In genomic region chr2:47422560-47422959, GRCh38 we compare ENCODE assay signal across 18 cellular contexts. TPM values are rescaled to one million over a fixed set of nuclear protein-coding genes. Genes with fewer than 3 reads are reported as not detected.
DNase-seq lines count a peak whose midpoint lies in the region; ATAC-seq and TF ChIP-seq lines count a peak whose summit lies in the region.
"Had no signal": no experiment of that assay in that cellular context is flagged by ENCODE, and none has a peak within 500 bp of the region (broad histone marks: within the 10 kb centered on the region; RNA-seq: fewer than 3 reads in every experiment).

No MANE protein-coding gene starts in this region.

- H3K9ac ChIP-seq in mesenchymal stem cell (ENCODE audit: low read length) = peak overlapping the region; percentile 58
- H3K9ac ChIP-seq: parathyroid adenoma had no signal

- H2BK5ac ChIP-seq in mesenchymal stem cell (ENCODE audit: low read depth, low read length, poor library complexity, severe bottlenecking) = no peak overlapping the region

- POLR2A ChIA-PET in Panc1 (lab: Charles Lee) = interaction anchor here (0.7 kb wide), 1 partner anchor 21 kb away, joined by 4 read pairs; no protein-coding TSS in a partner anchor

- no peak overlapping the region for H4K91ac ChIP-seq in mesenchymal stem cell (ENCODE audit: low read length)

- no peak overlapping the region for H2BK15ac ChIP-seq in mesenchymal stem cell (ENCODE audit: low read depth, poor library complexity, severe bottlenecking)

- CTCF ChIA-PET in Panc1 (lab: Charles Lee) = interaction anchor here (0.6 kb wide), 3 partner anchors 34 to 345 kb away, joined by 3 to 4 read pairs (median 3); no protein-coding TSS in a partner anchor

- H3K4ac ChIP-seq in mesenchymal stem cell (ENCODE audit: low read depth in 1 of 2, low read length in 2 of 2) = no peak overlapping the region

- H2AFZ ChIP-seq in mesenchymal stem cell (ENCODE audit: low read depth, low read length) = no peak overlapping the region
- H2AFZ ChIP-seq: parathyroid adenoma had no signal

- H3K27me3 ChIP-seq in Panc1 (ENCODE audit: control insufficient read depth, insufficient read depth, low read length) (no peaks in the 10 kb centered on the region), mesenchymal stem cell (ENCODE audit: control insufficient read depth in 1 of 2, insufficient read depth in 1 of 2, low read length in 2 of 2) (no peaks in the 10 kb centered on the region)
- H3K27me3 ChIP-seq: heart left ventricle, vagina had no signal

- TF ChIP-seq POLR2A in lower leg skin (IDR thresholded peaks at IDR 0.05) = no peak

- no peak for TF ChIP-seq CTCF in Panc1 (IDR thresholded peaks at IDR 0.05)
- no peak for TF ChIP-seq CTCF in choroid plexus epithelial cell (conservative IDR thresholded peaks at IDR 0.05; ENCODE audit: low read depth, low read length)
- no peak for TF ChIP-seq CTCF in lower leg skin (IDR thresholded peaks at IDR 0.05)

- peaks cover 5% of the 10 kb centered on the region; the same call in 1 of the 2 replicates for H3K36me3 ChIP-seq in Panc1 (ENCODE audit: control insufficient read depth, insufficient read depth, low read length)
- peaks cover 0 to 26% of the 10 kb centered on the region in 2 experiments for H3K36me3 ChIP-seq in mesenchymal stem cell (ENCODE audit: control insufficient read depth in 1 of 2, insufficient read depth in 2 of 2, low read depth in 1 of 2, low read length in 2 of 2)
- H3K36me3 ChIP-seq: vagina had no signal

- H3K23ac ChIP-seq in mesenchymal stem cell (ENCODE audit: low read length in 2 of 2) = no peak overlapping the region

- DNase-seq in EL (peak; percentile 86), Panc1 (ENCODE audit: low read depth, low spot score) (no peak), choroid plexus epithelial cell (ENCODE audit: low read depth) (peak; percentile 35), mesenchymal stem cell (peak; percentile 22), AML-193 (lab: John Stamatoyannopoulos, UW) (no peak), lower leg skin (ENCODE audit: low spot score in 2 of 2) (no peak), posterior cingulate gyrus (no peak)
- DNase-seq: activated CD8-positive, alpha-beta memory T cell treated with anti-CD3 and anti-CD28 coated beads, Interleukin-2, amount 50 U/mL, for 48 hours; activated naive CD4-positive, alpha-beta T cell treated with anti-CD3 and anti-CD28 coated beads, Interleukin-2, amount 50 U/mL, for 16 hours; heart left ventricle; KG1; left colon; NCI-H1436; NCI-H510A; T-helper 17 cell had no signal

- H3K27ac ChIP-seq in Panc1 (ENCODE audit: low read length) (no peak overlapping the region; the same call in 1 of the 2 replicates), mesenchymal stem cell (ENCODE audit: low read length, poor library complexity, severe bottlenecking) (no peak overlapping the region)
- H3K27ac ChIP-seq: heart left ventricle, parathyroid adenoma, vagina had no signal

- whole genome bisulfite sequencing in mesenchymal stem cell = 0% methylated on average over 1 of the region's 2 CpGs
- WGBS in lower leg skin, 2 donors = 73 to 75% methylated on average over 2 of the region's 2 CpGs

- no peak overlapping the region for H3K14ac ChIP-seq in mesenchymal stem cell (ENCODE audit: low read length in 2 of 2)

- H3K4me2 ChIP-seq in mesenchymal stem cell (ENCODE audit: low read length, poor library complexity, severe bottlenecking) = no peak overlapping the region

- no peak overlapping the region for H3K18ac ChIP-seq in mesenchymal stem cell (ENCODE audit: low read depth in 1 of 2, low read length in 2 of 2)

- H2BK120ac ChIP-seq in mesenchymal stem cell (ENCODE audit: low read depth, low read length) = no peak overlapping the region

- H2BK12ac ChIP-seq in mesenchymal stem cell (ENCODE audit: low read length in 2 of 2) = no peak overlapping the region

- no peak overlapping the region for H4K8ac ChIP-seq in mesenchymal stem cell (ENCODE audit: low read length)

- in situ Hi-C loops in Panc1 (cut with HindIII; ENCODE audit: low pct_unique_long_range_greater_than_20kb, low sequenced_read_pairs) = no loop called here

- H3K79me1 ChIP-seq in mesenchymal stem cell (replicated peaks; ENCODE audit: low read length, poor library complexity, severe bottlenecking) = peaks cover 14% of the 10 kb centered on the region

- H2AK5ac ChIP-seq in mesenchymal stem cell (ENCODE audit: low read length, severe bottlenecking) = no peak overlapping the region

- H3K4me3 ChIP-seq in Panc1 (ENCODE audit: low read depth in 2 of 2, low read length in 2 of 2) = no peak overlapping the region
- no peak overlapping the region for H3K4me3 ChIP-seq in choroid plexus epithelial cell (ENCODE audit: low read depth, low read length)
- H3K4me3 ChIP-seq in mesenchymal stem cell (ENCODE audit: insufficient read depth in 1 of 2, low read depth in 1 of 2, low read length in 2 of 2) = no peak overlapping the region
- no peak overlapping the region for H3K4me3 ChIP-seq in lower leg skin (ENCODE audit: low read depth, poor library complexity, severe bottlenecking)
- H3K4me3 ChIP-seq: heart left ventricle, vagina had no signal

- intact Hi-C loops in Panc1 (cut with micrococcal nuclease; ENCODE audit: unreplicated experiment) = no loop called here
- intact Hi-C loops in lower leg skin (cut with DNase I; ENCODE audit: low total_unique reads) = no loop called here
- intact Hi-C loops in posterior cingulate gyrus (cut with DNase I) = no loop called here

- peaks cover 16% of the 10 kb centered on the region for H3K4me1 ChIP-seq in Panc1 (ENCODE audit: control insufficient read depth, insufficient read depth, low read length)
- no peaks in the 10 kb centered on the region for H3K4me1 ChIP-seq in mesenchymal stem cell (ENCODE audit: control insufficient read depth, insufficient read depth, low read depth, low read length)
- H3K4me1 ChIP-seq: heart left ventricle, parathyroid adenoma, vagina had no signal

- no TSS peak for BruUV-seq in Panc1 (replicated peaks; lab: Mats Ljungman, UMichigan)

- H3K9me3 ChIP-seq in Panc1 (ENCODE audit: control insufficient read depth, insufficient read depth, low read depth, low read length) (no peaks in the 10 kb centered on the region), mesenchymal stem cell (ENCODE audit: control insufficient read depth, low read length) (no peaks in the 10 kb centered on the region)
- H3K9me3 ChIP-seq: heart left ventricle, vagina had no signal

- ATAC-seq in Panc1 (peak; percentile 80), HG02852 (IDR thresholded peaks at IDR 0.05; ENCODE audit: unreplicated experiment) (no peak)
- ATAC-seq: heart left ventricle, left colon, T-helper 17 cell had no signal

RNA-seq across cellular contexts. Expression of gene MSH2, which starts 19.6 kb away (rescaled TPM):
- total RNA-seq in Panc1 (2021; ENCODE audit: unreplicated experiment) (72.2 TPM), lower leg skin (10 to 100 TPM; 10.6 to 11.9 (median 11.5) TPM)
- polyA plus RNA-seq in Panc1 (2012; ENCODE audit: insufficient read length) = 29.7 TPM
- 7.3 TPM for polyA plus RNA-seq in mesenchymal stem cell (2013, experiment 1 of 2)
- 7.8 TPM for polyA plus RNA-seq in mesenchymal stem cell (2013, experiment 2 of 2)

RNA-seq across cellular contexts. Expression of gene EPCAM, which starts 53.4 kb away (rescaled TPM):
- total RNA-seq in Panc1 (2021; ENCODE audit: unreplicated experiment) (18.0 TPM), lower leg skin (10 to 100 TPM in 1 of 4 donors, 1 to 10 TPM in 3; 5.2 to 10.8 (median 7.0) TPM)
- polyA plus RNA-seq in Panc1 (2012; ENCODE audit: insufficient read length) = 14.0 TPM
- 0.37 TPM for polyA plus RNA-seq in mesenchymal stem cell (2013, experiment 1 of 2)
- polyA plus RNA-seq in mesenchymal stem cell (2013, experiment 2 of 2) = 0.38 TPM
- total RNA-seq: T-helper 17 cell had no signal

Comparison
In these comparisons a context has a peak if more than half of its experiments do, and no peak if none do; other contexts are left out.
1. DNase-seq: peak in EL (single experiment), choroid plexus epithelial cell (single experiment) and mesenchymal stem cell (single experiment); none in Panc1 (single experiment), AML-193 (0 of 2), lower leg skin (0 of 2) and posterior cingulate gyrus (0 of 10).